ENCODE assay signal across 11 cellular contexts in the genomic region with DNA sequence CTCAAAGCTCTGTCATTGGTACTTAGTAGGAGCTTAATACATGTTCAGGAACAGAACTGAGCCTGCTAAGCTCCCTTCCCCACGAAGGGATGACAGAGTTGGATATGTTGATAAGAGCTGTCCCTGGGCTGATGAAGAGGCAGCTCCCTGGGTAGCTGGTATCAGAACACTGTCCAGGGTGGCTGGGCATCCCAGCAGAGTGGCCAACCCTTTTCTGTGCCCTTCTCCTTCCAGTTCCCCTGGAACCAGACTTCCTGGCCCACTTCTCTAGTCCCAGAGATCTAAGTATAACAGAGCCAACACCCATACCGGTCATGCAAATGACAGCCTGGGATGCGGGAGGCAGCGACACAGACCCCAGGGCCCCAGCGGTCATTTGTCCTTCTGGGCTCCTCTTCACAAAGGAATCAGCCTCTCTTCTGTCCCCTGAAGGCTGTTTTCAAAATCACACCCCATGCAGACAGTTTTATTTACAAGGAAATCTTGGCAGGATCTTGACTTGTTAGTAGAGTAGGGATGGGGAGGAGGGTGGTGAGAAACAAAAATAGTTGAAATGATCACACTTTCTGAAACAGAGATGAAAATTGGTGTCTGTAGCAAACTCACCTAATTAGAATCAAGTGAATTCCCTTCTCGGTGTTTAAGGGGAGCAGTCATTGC. TPM values are rescaled to one million over a fixed set of nuclear protein-coding genes. Genes with fewer than 3 reads are reported as not detected.
DNase-seq lines count a peak whose midpoint lies in the region; ATAC-seq and TF ChIP-seq lines count a peak whose summit lies in the region.
"Had no signal": no experiment of that assay in that cellular context is flagged by ENCODE, and none has a peak within 500 bp of the region (broad histone marks: within the 10 kb centered on the region; RNA-seq: fewer than 3 reads in every experiment).

No MANE protein-coding gene starts in this region.

- H3K27ac ChIP-seq in HEK293 (ENCODE audit: extremely low read depth, low read depth, low read length): no peak overlapping the region

- no peaks in the 10 kb centered on the region for H3K9me3 ChIP-seq in HEK293 (ENCODE audit: control insufficient read depth, insufficient read depth, low read depth, low read length)
- H3K9me3 ChIP-seq: esophagus muscularis mucosa had no signal

- H3K4me3 Mint-ChIP-seq in CD14-positive monocyte (peak overlapping the region; percentile 60 to 86), natural killer cell (peak overlapping the region; percentile 75)

- H3K9me3 Mint-ChIP-seq in CD14-positive monocyte (peaks cover 0 to 25% (median 6%) of the 10 kb centered on the region in 7 donors), natural killer cell (no peaks in the 10 kb centered on the region)

- H3K4me1 Mint-ChIP-seq in CD14-positive monocyte (peaks cover 20% of the 10 kb centered on the region), natural killer cell (peaks cover 17 to 33% of the 10 kb centered on the region in 2 donors)

- POLR2A ChIA-PET in HEK293 (lab: Yijun Ruan, JAX): interaction anchor here (0.6 kb wide), 1 partner anchor 72 kb away, joined by 5 read pairs; no protein-coding TSS in a partner anchor

- H3K4me1 ChIP-seq in HEK293 (ENCODE audit: control insufficient read depth, insufficient read depth, low read length): peaks cover 21% of the 10 kb centered on the region

- H3K4me3 ChIP-seq in HEK293 (ENCODE audit: low read depth, low read length): no peak overlapping the region
- H3K4me3 ChIP-seq in cardiac fibroblast (replicated peaks in 1 of 2; ENCODE audit: low read depth in 2 of 2, low read length in 2 of 2): no peak overlapping the region

- CTCF ChIA-PET in HEK293 (lab: Yijun Ruan, JAX): interaction anchor here (0.7 to 1.2 kb wide), 3 partner anchors 11 to 75 kb away, joined by 3 to 6 read pairs (median 3); no protein-coding TSS in a partner anchor

- H3K27ac Mint-ChIP-seq in CD14-positive monocyte (peak overlapping the region in 1 of 7 donors; percentile 41), natural killer cell (peak overlapping the region in 1 of 2 donors; percentile 47)

- ATAC-seq in natural killer cell: no peak
- no peak for ATAC-seq in HG03139 (IDR thresholded peaks at IDR 0.05; ENCODE audit: unreplicated experiment)
- ATAC-seq in HG03571 (IDR thresholded peaks at IDR 0.05; ENCODE audit: unreplicated experiment): no peak

- H3K27me3 Mint-ChIP-seq in CD14-positive monocyte (ENCODE audit: low read depth in 3 of 3): peaks cover 76 to 94% (median 79%) of the 10 kb centered on the region in 3 donors
- H3K27me3 Mint-ChIP-seq in natural killer cell (ENCODE audit: low read depth in 2 of 2): peaks cover 40 to 42% of the 10 kb centered on the region in 2 donors

- no peaks in the 10 kb centered on the region for H3K36me3 ChIP-seq in HEK293 (ENCODE audit: control insufficient read depth in 2 of 2, insufficient read depth in 1 of 2, low read length in 2 of 2)
- H3K36me3 ChIP-seq: esophagus muscularis mucosa had no signal

- intact Hi-C loops in CD14-positive monocyte (cut with micrococcal nuclease) (loop anchor here in 1 of 2 donors (10.0 kb wide), 1 partner anchor 181 kb away; the partner anchor contains the start of gene PSMD11), natural killer cell (cut with micrococcal nuclease) (no loop called here)

- H3K36me3 Mint-ChIP-seq in CD14-positive monocyte (peaks cover 2 to 18% of the 10 kb centered on the region in 2 donors), natural killer cell (no peaks in the 10 kb centered on the region)

- no peak for DNase-seq in CD14-positive monocyte (ENCODE audit: low spot score)
- DNase-seq in cardiac fibroblast (ENCODE audit: low read depth in 2 of 2): no peak
- DNase-seq in natural killer cell: no peak
- DNase-seq in SW480 (ENCODE audit: low spot score): no peak
- no peak for DNase-seq in SKM-1 (lab: John Stamatoyannopoulos, UW; ENCODE audit: unreplicated experiment)
- DNase-seq: NCI-H2107; stimulated activated CD4-positive, alpha-beta T cell treated with anti-CD3 and anti-CD28 coated beads, Interleukin-1b, Interleukin-23, amount 100 ng/mL, for 48 hours had no signal

- TF ChIP-seq CTCF in CD14-positive monocyte (IDR thresholded peaks at IDR 0.05): peak; percentile 38
- no peak for TF ChIP-seq CTCF in HEK293 (tag by site-specific recombination; IDR thresholded peaks at IDR 0.05)
- TF ChIP-seq CTCF in cardiac fibroblast (IDR thresholded peaks at IDR 0.05; ENCODE audit: low read depth, low read length): peak; percentile 22
- TF ChIP-seq CTCF in natural killer cell (IDR thresholded peaks at IDR 0.05): no peak

TF ChIP-seq in HEK293, 187 proteins besides CTCF, POLR2A, EP300 and RAD21:
- TF ChIP-seq REST (tag by site-specific recombination; IDR thresholded peaks at IDR 0.05): peak; percentile 66
- TF ChIP-seq, protein P1, sequence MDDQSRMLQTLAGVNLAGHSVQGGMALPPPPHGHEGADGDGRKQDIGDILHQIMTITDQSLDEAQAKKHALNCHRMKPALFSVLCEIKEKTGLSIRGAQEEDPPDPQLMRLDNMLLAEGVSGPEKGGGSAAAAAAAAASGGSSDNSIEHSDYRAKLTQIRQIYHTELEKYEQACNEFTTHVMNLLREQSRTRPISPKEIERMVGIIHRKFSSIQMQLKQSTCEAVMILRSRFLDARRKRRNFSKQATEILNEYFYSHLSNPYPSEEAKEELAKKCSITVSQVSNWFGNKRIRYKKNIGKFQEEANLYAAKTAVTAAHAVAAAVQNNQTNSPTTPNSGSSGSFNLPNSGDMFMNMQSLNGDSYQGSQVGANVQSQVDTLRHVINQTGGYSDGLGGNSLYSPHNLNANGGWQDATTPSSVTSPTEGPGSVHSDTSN (CRISPR knock-in tag; IDR thresholded peaks at IDR 0.05): no peak
- TF ChIP-seq, protein P2, sequence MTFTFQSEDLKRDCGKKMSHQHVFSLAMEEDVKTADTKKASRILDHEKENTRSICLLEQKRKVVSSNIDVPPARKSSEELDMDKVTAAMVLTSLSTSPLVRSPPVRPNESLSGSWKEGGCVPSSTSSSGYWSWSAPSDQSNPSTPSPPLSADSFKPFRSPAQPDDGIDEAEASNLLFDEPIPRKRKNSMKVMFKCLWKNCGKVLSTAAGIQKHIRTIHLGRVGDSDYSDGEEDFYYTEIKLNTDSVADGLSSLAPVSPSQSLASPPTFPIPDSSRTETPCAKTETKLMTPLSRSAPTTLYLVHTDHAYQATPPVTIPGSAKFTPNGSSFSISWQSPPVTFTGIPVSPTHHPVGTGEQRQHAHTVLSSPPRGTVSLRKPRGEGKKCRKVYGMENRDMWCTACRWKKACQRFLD (tag by site-specific recombination; IDR thresholded peaks at IDR 0.05): no peak

RNA-seq across cellular contexts. Expression of gene RHBDL3, which starts 1.4 kb away (rescaled TPM):
- not detected for polyA plus RNA-seq in CD14-positive monocyte
- under 1 TPM in 2 of 3 donors, not detected in 1; 0.14 to 0.21 TPM for total RNA-seq in natural killer cell

Comparison
In these comparisons a context has a peak if more than half of its experiments do, and no peak if none do; other contexts are left out.
1. CTCF ChIP-seq: peak in CD14-positive monocyte (single experiment) and cardiac fibroblast (single experiment); none in HEK293 (single experiment) and natural killer cell (single experiment).